ENCODE assay signal across 18 cellular contexts in genomic region chr2:128512664-128513415, GRCh38.
DNase-seq lines count a peak whose midpoint lies in the region; TF ChIP-seq lines count a peak whose summit lies in the region.
"Had no signal": no experiment of that assay in that cellular context is flagged by ENCODE, and none has a peak within 500 bp of the region (broad histone marks: within the 10 kb centered on the region; RNA-seq: fewer than 3 reads in every experiment).

No MANE protein-coding gene starts in this region.

- no peaks in the 10 kb centered on the region for H3K9me3 ChIP-seq in spleen
- H3K9me3 ChIP-seq: suprapubic skin had no signal

- H3K36me3 ChIP-seq in spleen, result no peaks in the 10 kb centered on the region
- H3K36me3 ChIP-seq: suprapubic skin had no signal

- peaks cover 0 to 28% (median 16%) of the 10 kb centered on the region in 6 donors for H3K4me1 ChIP-seq in spleen

- H3K4me3 Mint-ChIP-seq in T-helper 2 cell treated with Interferon-gamma antibody and Interleukin-4, amounts not matched to agents 5 μg/mL and 100 μg/mL, for 36 hours, result no peak overlapping the region
- H3K4me3 Mint-ChIP-seq: WTC11 had no signal

- peak overlapping the region in 3 of 8 donors; percentile 21 to 67 (median 26) for H3K27ac ChIP-seq in spleen
- H3K27ac ChIP-seq: suprapubic skin had no signal

- H3K27me3 Mint-ChIP-seq in T-helper 2 cell treated with Interferon-gamma antibody and Interleukin-4, amounts not matched to agents 5 μg/mL and 100 μg/mL, for 36 hours (ENCODE audit: low read depth), result peaks cover 4% of the 10 kb centered on the region

- no peaks in the 10 kb centered on the region for H3K36me3 Mint-ChIP-seq in T-helper 2 cell treated with Interferon-gamma antibody and Interleukin-4, amounts not matched to agents 5 μg/mL and 100 μg/mL, for 36 hours (ENCODE audit: low read depth)
- H3K36me3 Mint-ChIP-seq: WTC11 had no signal

- no peak overlapping the region for H3K27ac Mint-ChIP-seq in T-helper 2 cell treated with Interferon-gamma antibody and Interleukin-4, amounts not matched to agents 5 μg/mL and 100 μg/mL, for 36 hours
- H3K27ac Mint-ChIP-seq: WTC11 had no signal

- no peaks in the 10 kb centered on the region for H3K27me3 ChIP-seq in spleen (replicated peaks in 1 of 7)
- H3K27me3 ChIP-seq: dorsolateral prefrontal cortex, suprapubic skin had no signal

- H3K4me3 ChIP-seq in spleen, result no peak overlapping the region
- H3K4me3 ChIP-seq: dorsolateral prefrontal cortex, K562, suprapubic skin had no signal

- no peak for TF ChIP-seq CTCF in spleen (IDR thresholded peaks at IDR 0.05 in 8 of 11, conservative IDR thresholded peaks at IDR 0.05 in 3 of 11)

- 80 to 91% (median 83%) methylated on average over 8 of the region's 8 CpGs for WGBS in spleen, 5 donors

- intact Hi-C loops in spleen (cut with DNase I; ENCODE audit: low total_unique reads), result no loop called here

- TF ChIP-seq POLR2A in spleen (IDR thresholded peaks at IDR 0.05), result no peak

- peak; percentile 29 for DNase-seq in NOMO-1 treated with DMSO at 0.1 percent for 48 hours (lab: John Stamatoyannopoulos, UW; ENCODE audit: unreplicated experiment)
- DNase-seq in NOMO-1 treated with dmso at 0.1 percent for 144 hours (lab: John Stamatoyannopoulos, UW; ENCODE audit: unreplicated experiment), result no peak
- DNase-seq in MV-4-11 (lab: John Stamatoyannopoulos, UW), result peak; percentile 56
- DNase-seq in fibroblast of peridontal ligament (ENCODE audit: extremely low read depth), result peak; percentile 27
- peak; percentile 65 for DNase-seq in spleen
- DNase-seq in A172 (ENCODE audit: low spot score), result no peak
- DNase-seq in T-helper 2 cell treated with Interferon-gamma antibody and Interleukin-4, amounts not matched to agents 5 μg/mL and 100 μg/mL, for 36 hours (ENCODE audit: low spot score), result no peak
- DNase-seq in HK-2 (ENCODE audit: unreplicated experiment), result no peak
- DNase-seq: activated naive CD4-positive, alpha-beta T cell; Calu3; left colon; NCI-H1105 treated with DMSO at 0.1 percent for 48 hours; NCI-H510A; SW 1271 had no signal

- H3K9me3 Mint-ChIP-seq in T-helper 2 cell treated with Interferon-gamma antibody and Interleukin-4, amounts not matched to agents 5 μg/mL and 100 μg/mL, for 36 hours, result no peaks in the 10 kb centered on the region
- H3K9me3 Mint-ChIP-seq: WTC11 had no signal

- H3K4me1 Mint-ChIP-seq in T-helper 2 cell treated with Interferon-gamma antibody and Interleukin-4, amounts not matched to agents 5 μg/mL and 100 μg/mL, for 36 hours (ENCODE audit: low read depth), result peaks cover 13% of the 10 kb centered on the region

Comparison
In these comparisons a context has a peak if more than half of its experiments do, and no peak if none do; other contexts are left out.
1. DNase-seq: peak in NOMO-1 treated with DMSO at 0.1 percent for 48 hours (single experiment), MV-4-11 (single experiment), fibroblast of peridontal ligament (single experiment) and spleen (single experiment); none in NOMO-1 treated with dmso at 0.1 percent for 144 hours (single experiment), A172 (single experiment), T-helper 2 cell treated with Interferon-gamma antibody and Interleukin-4, amounts not matched to agents 5 μg/mL and 100 μg/mL, for 36 hours (single experiment) and HK-2 (single experiment).